In genomic region chr16:53100131-53100748, GRCh38 we compare ENCODE assay signal across 8 cellular contexts. TPM values are rescaled to one million over a fixed set of nuclear protein-coding genes. Genes with fewer than 3 reads are reported as not detected.
DNase-seq lines count a peak whose midpoint lies in the region.

No MANE protein-coding gene starts in this region.

- intact Hi-C loops in activated T-helper 1 cell treated with anti-CD3 and anti-CD28 coated beads, Interleukin-12 subunit alpha, Interleukin-12 subunit beta, Interleukin-2, Interleukin-4 antibody, amounts not matched to agents 30 ng/mL and 10 ng/mL and 1 ng/mL, durations not matched to agents 14 hours and 24 hours and 36 hours (cut with micrococcal nuclease), result no loop called here

- H3K27me3 Mint-ChIP-seq in activated T-helper 1 cell treated with anti-CD3 and anti-CD28 coated beads, Interleukin-12 subunit alpha, Interleukin-12 subunit beta, Interleukin-2, Interleukin-4 antibody, amounts not matched to agents 30 ng/mL and 10 ng/mL and 1 ng/mL, durations not matched to agents 14 hours and 24 hours and 36 hours (ENCODE audit: insufficient read depth), result no peaks in the 10 kb centered on the region

- peaks cover 15% of the 10 kb centered on the region; the same call in 1 of the 2 replicates for H3K4me1 ChIP-seq in iPS-20b (ENCODE audit: insufficient read depth, low read length)
- peaks cover 13 to 61% (median 52%) of the 10 kb centered on the region in 5 donors for H3K4me1 ChIP-seq in subcutaneous abdominal adipose tissue (ENCODE audit: control insufficient read depth in 5 of 5, insufficient read depth in 5 of 5, low read length in 5 of 5)

- peaks cover 5% of the 10 kb centered on the region for H3K36me3 Mint-ChIP-seq in activated T-helper 1 cell treated with anti-CD3 and anti-CD28 coated beads, Interleukin-12 subunit alpha, Interleukin-12 subunit beta, Interleukin-2, Interleukin-4 antibody, amounts not matched to agents 30 ng/mL and 10 ng/mL and 1 ng/mL, durations not matched to agents 14 hours and 24 hours and 36 hours (ENCODE audit: low read depth)

- peaks cover 33% of the 10 kb centered on the region for H3K4me1 Mint-ChIP-seq in activated T-helper 1 cell treated with anti-CD3 and anti-CD28 coated beads, Interleukin-12 subunit alpha, Interleukin-12 subunit beta, Interleukin-2, Interleukin-4 antibody, amounts not matched to agents 30 ng/mL and 10 ng/mL and 1 ng/mL, durations not matched to agents 14 hours and 24 hours and 36 hours (ENCODE audit: low read depth)

- H3K27ac ChIP-seq in iPS-20b (ENCODE audit: low read length), result peak overlapping the region; percentile 34
- peak overlapping the region; percentile 99 for H3K27ac ChIP-seq in subcutaneous abdominal adipose tissue (ENCODE audit: low read depth, low read length)

- DNase-seq in NCI-H2171 treated with DMSO at 0.1 percent for 48 hours (lab: John Stamatoyannopoulos, UW), result peak; percentile 78
- no peak for DNase-seq in NCI-H2171 (lab: John Stamatoyannopoulos, UW)
- DNase-seq in activated T-helper 1 cell treated with anti-CD3 and anti-CD28 coated beads, Interleukin-12 subunit alpha, Interleukin-12 subunit beta, Interleukin-2, Interleukin-4 antibody, amounts not matched to agents 30 ng/mL and 10 ng/mL and 1 ng/mL, durations not matched to agents 14 hours and 24 hours and 36 hours (ENCODE audit: low spot score), result no peak
- no peak for DNase-seq in AG08396 (ENCODE audit: low spot score)
- DNase-seq in MV-4-11 (lab: John Stamatoyannopoulos, UW), result no peak
- DNase-seq in UCSD-AML1 (lab: John Stamatoyannopoulos, UW; ENCODE audit: unreplicated experiment), result no peak

- H3K27ac Mint-ChIP-seq in activated T-helper 1 cell treated with anti-CD3 and anti-CD28 coated beads, Interleukin-12 subunit alpha, Interleukin-12 subunit beta, Interleukin-2, Interleukin-4 antibody, amounts not matched to agents 30 ng/mL and 10 ng/mL and 1 ng/mL, durations not matched to agents 14 hours and 24 hours and 36 hours, result peak overlapping the region; percentile 23

- H3K36me3 ChIP-seq in iPS-20b (ENCODE audit: insufficient read depth, low read depth, low read length) (no peaks in the 10 kb centered on the region), subcutaneous abdominal adipose tissue (ENCODE audit: control insufficient read depth in 5 of 5, insufficient read depth in 5 of 5, low read length in 5 of 5) (no peaks in the 10 kb centered on the region)

- peak overlapping the region; percentile 81; the same call in 1 of the 2 replicates for H3K9ac ChIP-seq in iPS-20b (ENCODE audit: low read depth, low read length)
- H3K9ac ChIP-seq in subcutaneous abdominal adipose tissue (ENCODE audit: low read length in 5 of 5), result peak overlapping the region in 4 of 5 donors; percentile 43 to 90 (median 70)

- H3K9me3 ChIP-seq in iPS-20b (ENCODE audit: insufficient read depth, low read depth, low read length) (no peaks in the 10 kb centered on the region), subcutaneous abdominal adipose tissue (ENCODE audit: control insufficient read depth in 5 of 5, low read length in 5 of 5) (no peaks in the 10 kb centered on the region)

- no peaks in the 10 kb centered on the region for H3K9me3 Mint-ChIP-seq in activated T-helper 1 cell treated with anti-CD3 and anti-CD28 coated beads, Interleukin-12 subunit alpha, Interleukin-12 subunit beta, Interleukin-2, Interleukin-4 antibody, amounts not matched to agents 30 ng/mL and 10 ng/mL and 1 ng/mL, durations not matched to agents 14 hours and 24 hours and 36 hours

- H3K4me3 ChIP-seq in iPS-20b (ENCODE audit: low read length) (peak overlapping the region; percentile 60), subcutaneous abdominal adipose tissue (ENCODE audit: low read depth in 1 of 5, low read length in 5 of 5) (peak overlapping the region; percentile 49 to 61 (median 52))

- no peak overlapping the region for H3K4me3 Mint-ChIP-seq in activated T-helper 1 cell treated with anti-CD3 and anti-CD28 coated beads, Interleukin-12 subunit alpha, Interleukin-12 subunit beta, Interleukin-2, Interleukin-4 antibody, amounts not matched to agents 30 ng/mL and 10 ng/mL and 1 ng/mL, durations not matched to agents 14 hours and 24 hours and 36 hours

- H3K27me3 ChIP-seq in iPS-20b (ENCODE audit: insufficient read depth, low read length) (no peaks in the 10 kb centered on the region), subcutaneous abdominal adipose tissue (ENCODE audit: control insufficient read depth in 5 of 5, insufficient read depth in 4 of 5, low read length in 5 of 5) (no peaks in the 10 kb centered on the region)

RNA-seq across cellular contexts. Expression of gene CHD9, which starts 45.4 kb away (rescaled TPM):
- total RNA-seq in activated T-helper 1 cell treated with anti-CD3 and anti-CD28 coated beads, Interleukin-12 subunit alpha, Interleukin-12 subunit beta, Interleukin-2, Interleukin-4 antibody, amounts not matched to agents 30 ng/mL and 10 ng/mL and 1 ng/mL, durations not matched to agents 14 hours and 24 hours and 36 hours, result 17.0 and 18.3 TPM in 2 replicates

RNA-seq across cellular contexts. Expression of gene CHD9NB, which starts 47.5 kb away (rescaled TPM):
- total RNA-seq in activated T-helper 1 cell treated with anti-CD3 and anti-CD28 coated beads, Interleukin-12 subunit alpha, Interleukin-12 subunit beta, Interleukin-2, Interleukin-4 antibody, amounts not matched to agents 30 ng/mL and 10 ng/mL and 1 ng/mL, durations not matched to agents 14 hours and 24 hours and 36 hours, result 0.24 and 1.1 TPM in 2 replicates
